ENCODE assay signal across 1 cellular context in the genomic region with DNA sequence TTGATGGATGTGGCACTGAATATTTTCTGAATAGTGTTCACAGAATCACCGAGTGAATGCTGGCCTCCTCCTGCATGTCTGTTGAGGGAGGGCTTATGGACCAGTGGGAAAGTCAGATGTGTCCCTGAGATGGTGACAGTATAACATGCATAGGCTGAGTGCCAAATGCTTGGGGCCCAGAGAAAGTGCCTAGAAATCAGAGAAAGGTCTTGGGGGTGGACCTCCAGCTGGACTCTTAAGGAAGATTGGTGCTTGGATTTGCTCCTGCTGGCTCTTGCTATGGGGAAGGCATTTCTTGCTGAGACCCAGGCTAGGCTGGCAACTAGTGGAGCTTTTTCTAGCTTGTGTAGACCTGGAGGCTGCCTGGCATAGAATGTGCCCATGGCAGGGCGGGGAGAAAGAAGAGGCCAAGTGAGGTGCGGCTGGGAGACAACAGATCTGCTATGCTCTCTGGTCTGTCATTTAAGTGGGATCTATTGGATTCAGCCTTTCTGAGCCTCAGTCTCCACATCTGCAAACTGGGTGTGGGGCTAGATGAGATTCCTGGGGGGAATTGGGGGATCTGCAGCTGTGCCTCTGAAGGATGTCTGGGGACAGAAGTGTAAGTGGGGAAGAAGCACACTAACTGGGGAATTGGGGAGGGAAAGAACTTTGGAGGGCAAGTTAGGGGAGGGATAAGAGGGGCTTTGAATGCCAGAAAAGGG.
TF ChIP-seq lines count a peak whose summit lies in the region.

No MANE protein-coding gene starts in this region.

TF ChIP-seq in liver, 16 proteins besides CTCF, POLR2A, EP300 and RAD21 (continued from another document):
- TF ChIP-seq, protein P1, sequence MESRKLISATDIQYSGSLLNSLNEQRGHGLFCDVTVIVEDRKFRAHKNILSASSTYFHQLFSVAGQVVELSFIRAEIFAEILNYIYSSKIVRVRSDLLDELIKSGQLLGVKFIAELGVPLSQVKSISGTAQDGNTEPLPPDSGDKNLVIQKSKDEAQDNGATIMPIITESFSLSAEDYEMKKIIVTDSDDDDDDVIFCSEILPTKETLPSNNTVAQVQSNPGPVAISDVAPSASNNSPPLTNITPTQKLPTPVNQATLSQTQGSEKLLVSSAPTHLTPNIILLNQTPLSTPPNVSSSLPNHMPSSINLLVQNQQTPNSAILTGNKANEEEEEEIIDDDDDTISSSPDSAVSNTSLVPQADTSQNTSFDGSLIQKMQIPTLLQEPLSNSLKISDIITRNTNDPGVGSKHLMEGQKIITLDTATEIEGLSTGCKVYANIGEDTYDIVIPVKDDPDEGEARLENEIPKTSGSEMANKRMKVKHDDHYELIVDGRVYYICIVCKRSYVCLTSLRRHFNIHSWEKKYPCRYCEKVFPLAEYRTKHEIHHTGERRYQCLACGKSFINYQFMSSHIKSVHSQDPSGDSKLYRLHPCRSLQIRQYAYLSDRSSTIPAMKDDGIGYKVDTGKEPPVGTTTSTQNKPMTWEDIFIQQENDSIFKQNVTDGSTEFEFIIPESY (IDR thresholded peaks at IDR 0.05): no peak
- TF ChIP-seq FOXA2 (IDR thresholded peaks at IDR 0.05) (no peak), GABPA (IDR thresholded peaks at IDR 0.05 in 1 of 2, conservative IDR thresholded peaks at IDR 0.05 in 1 of 2) (no peak), TAF1 (conservative IDR thresholded peaks at IDR 0.05) (no peak), HNF4G (IDR thresholded peaks at IDR 0.05) (no peak), FOXA1 (IDR thresholded peaks at IDR 0.05) (no peak), HNF4A (conservative IDR thresholded peaks at IDR 0.05) (no peak), SP1 (IDR thresholded peaks at IDR 0.05) (no peak)
- TF ChIP-seq, protein P2, sequence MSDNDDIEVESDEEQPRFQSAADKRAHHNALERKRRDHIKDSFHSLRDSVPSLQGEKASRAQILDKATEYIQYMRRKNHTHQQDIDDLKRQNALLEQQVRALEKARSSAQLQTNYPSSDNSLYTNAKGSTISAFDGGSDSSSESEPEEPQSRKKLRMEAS (IDR thresholded peaks at IDR 0.05): no peak
